Comparison of ENCODE assay signal across 11 cellular contexts in the genomic region with DNA sequence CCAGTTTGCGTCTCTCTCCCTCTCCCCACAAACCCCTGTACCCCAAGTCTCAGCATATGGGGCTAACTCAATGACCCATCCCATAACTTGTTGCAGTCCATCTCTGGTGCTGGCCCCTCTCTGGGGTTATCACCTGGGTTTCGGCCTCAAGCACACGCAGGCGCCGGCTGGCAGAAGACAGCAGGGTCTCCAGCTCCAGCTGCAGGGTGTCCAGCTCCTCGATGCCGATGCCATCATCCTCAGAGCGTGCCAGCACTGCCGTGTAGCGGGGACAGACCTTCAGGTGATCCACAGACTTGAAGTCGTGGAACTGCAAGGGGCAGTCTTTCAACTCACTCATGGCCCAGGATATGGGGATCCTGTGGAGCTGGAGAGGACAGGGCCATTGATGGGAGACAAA. TPM values are rescaled to one million over a fixed set of nuclear protein-coding genes. Genes with fewer than 3 reads are reported as not detected.
DNase-seq lines count a peak whose midpoint lies in the region; ATAC-seq and TF ChIP-seq lines count a peak whose summit lies in the region.
"Had no signal": no experiment of that assay in that cellular context is flagged by ENCODE, and none has a peak within 500 bp of the region (broad histone marks: within the 10 kb centered on the region; RNA-seq: fewer than 3 reads in every experiment).

No MANE protein-coding gene starts in this region.

- TF ChIP-seq CTCF in cardiac muscle cell (IDR thresholded peaks at IDR 0.05; ENCODE audit: low read depth, low read length) (no peak), right atrium auricular region (IDR thresholded peaks at IDR 0.05) (no peak), lower lobe of right lung (IDR thresholded peaks at IDR 0.05) (no peak), type B pancreatic cell (conservative IDR thresholded peaks at IDR 0.05) (no peak), brain microvascular endothelial cell (IDR thresholded peaks at IDR 0.05; ENCODE audit: low read depth, low read length, missing control alignments) (no peak)

- no peak for DNase-seq in cardiac muscle cell (ENCODE audit: low read depth in 1 of 2, low spot score in 1 of 2)
- no peak for DNase-seq in right atrium auricular region (ENCODE audit: low spot score)
- DNase-seq in lower lobe of right lung, result no peak
- DNase-seq in type B pancreatic cell (ENCODE audit: extremely low spot score, unreplicated experiment), result no peak
- DNase-seq in glomerular visceral epithelial cell (ENCODE audit: extremely low spot score), result no peak
- no peak for DNase-seq in 8988T
- DNase-seq in brain microvascular endothelial cell, result no peak
- DNase-seq: Caco-2, head of caudate nucleus, NCI-H1092 treated with DMSO at 0.1 percent for 48 hours had no signal

- H3K9me3 ChIP-seq in cardiac muscle cell (ENCODE audit: low read depth) (no peaks in the 10 kb centered on the region), right atrium auricular region (no peaks in the 10 kb centered on the region), lower lobe of right lung (no peaks in the 10 kb centered on the region)
- H3K9me3 ChIP-seq: Caco-2 had no signal

- H3K4me1 ChIP-seq in cardiac muscle cell (ENCODE audit: low read depth) (peaks cover 13% of the 10 kb centered on the region), right atrium auricular region (peaks cover 0 to 32% of the 10 kb centered on the region in 2 donors), lower lobe of right lung (peaks cover 40% of the 10 kb centered on the region)

- ATAC-seq in activated T-helper 17 cell treated with anti-CD3 and anti-CD28 coated beads, Interleukin-2, amount 50 U/mL, for 72 hours (replicated peaks), result no peak
- no peak for ATAC-seq in lower lobe of right lung

- H3K36me3 Mint-ChIP-seq in activated T-helper 17 cell treated with anti-CD3 and anti-CD28 coated beads, Interleukin-2, amount 50 U/mL, for 72 hours (ENCODE audit: low read depth), result peaks cover 97% of the 10 kb centered on the region
- peaks cover 28% of the 10 kb centered on the region for H3K36me3 Mint-ChIP-seq in type B pancreatic cell

- H3K4me3 Mint-ChIP-seq in activated T-helper 17 cell treated with anti-CD3 and anti-CD28 coated beads, Interleukin-2, amount 50 U/mL, for 72 hours, result peak overlapping the region; percentile 94
- H3K4me3 Mint-ChIP-seq in type B pancreatic cell, result peak overlapping the region; percentile 98

- no peaks in the 10 kb centered on the region for H3K27me3 Mint-ChIP-seq in activated T-helper 17 cell treated with anti-CD3 and anti-CD28 coated beads, Interleukin-2, amount 50 U/mL, for 72 hours
- H3K27me3 Mint-ChIP-seq in type B pancreatic cell, result no peaks in the 10 kb centered on the region

- H3K27ac ChIP-seq in cardiac muscle cell (peak overlapping the region; percentile 100), right atrium auricular region (no peak overlapping the region), lower lobe of right lung (peak overlapping the region; percentile 99), brain microvascular endothelial cell (no peak overlapping the region)

- H3K4me1 Mint-ChIP-seq in activated T-helper 17 cell treated with anti-CD3 and anti-CD28 coated beads, Interleukin-2, amount 50 U/mL, for 72 hours, result peaks cover 43% of the 10 kb centered on the region
- H3K4me1 Mint-ChIP-seq in type B pancreatic cell (ENCODE audit: unreplicated experiment), result peaks cover 14% of the 10 kb centered on the region

- H3K9me3 Mint-ChIP-seq in activated T-helper 17 cell treated with anti-CD3 and anti-CD28 coated beads, Interleukin-2, amount 50 U/mL, for 72 hours, result no peaks in the 10 kb centered on the region
- no peaks in the 10 kb centered on the region for H3K9me3 Mint-ChIP-seq in type B pancreatic cell

- H3K36me3 ChIP-seq in cardiac muscle cell, result peaks cover 3% of the 10 kb centered on the region
- H3K36me3 ChIP-seq in right atrium auricular region, result peaks cover 37% of the 10 kb centered on the region
- peaks cover 71% of the 10 kb centered on the region for H3K36me3 ChIP-seq in lower lobe of right lung
- H3K36me3 ChIP-seq in brain microvascular endothelial cell (replicated peaks), result peaks cover 32% of the 10 kb centered on the region

- intact Hi-C loops in lower lobe of right lung (cut with DNase I), result no loop called here

- in situ Hi-C loops in brain microvascular endothelial cell (cut with HindIII; ENCODE audit: low pct_ligation_motif_present, low sequenced_read_pairs), result no loop called here

- H3K27ac Mint-ChIP-seq in activated T-helper 17 cell treated with anti-CD3 and anti-CD28 coated beads, Interleukin-2, amount 50 U/mL, for 72 hours, result peak overlapping the region; percentile 70
- no peak overlapping the region for H3K27ac Mint-ChIP-seq in type B pancreatic cell

- H3K27me3 ChIP-seq in cardiac muscle cell (no peaks in the 10 kb centered on the region), right atrium auricular region (no peaks in the 10 kb centered on the region), lower lobe of right lung (ENCODE audit: low read depth) (no peaks in the 10 kb centered on the region), brain microvascular endothelial cell (replicated peaks) (no peaks in the 10 kb centered on the region)

- no peak overlapping the region for H3K4me3 ChIP-seq in cardiac muscle cell
- H3K4me3 ChIP-seq in right atrium auricular region, result no peak overlapping the region
- peak overlapping the region; percentile 100 for H3K4me3 ChIP-seq in lower lobe of right lung
- no peak overlapping the region for H3K4me3 ChIP-seq in brain microvascular endothelial cell (ENCODE audit: low read depth, low read length)

RNA-seq across cellular contexts. Expression of gene TADA3, which starts 1.1 kb away (rescaled TPM):
- total RNA-seq in cardiac muscle cell (137 and 141 TPM in 2 replicates), right atrium auricular region (10 to 100 TPM; 43.6 to 57.3 TPM), lower lobe of right lung (53.8 TPM), type B pancreatic cell (ENCODE audit: low replicate concordance) (48.4 and 54.3 TPM in 2 replicates)
- polyA plus RNA-seq in cardiac muscle cell, result 91.3 and 97.2 TPM in 2 replicates
- 10 to 100 TPM; 77.8 to 81.9 TPM for total RNA-seq in activated T-helper 17 cell treated with anti-CD3 and anti-CD28 coated beads, Interleukin-2, amount 50 U/mL, for 72 hours

RNA-seq across cellular contexts. Expression of gene ARPC4, which starts 1.8 kb away (rescaled TPM):
- total RNA-seq in cardiac muscle cell (114 and 136 TPM in 2 replicates), right atrium auricular region (10 to 100 TPM; 69.0 to 89.6 TPM), lower lobe of right lung (170 TPM), type B pancreatic cell (ENCODE audit: low replicate concordance) (131 and 151 TPM in 2 replicates)
- polyA plus RNA-seq in cardiac muscle cell, result 111 and 138 TPM in 2 replicates
- 100 to 1,000 TPM; 159 to 291 TPM for total RNA-seq in activated T-helper 17 cell treated with anti-CD3 and anti-CD28 coated beads, Interleukin-2, amount 50 U/mL, for 72 hours

RNA-seq across cellular contexts. Expression of gene TTLL3, which starts 18.9 kb away (rescaled TPM):
- 20.1 and 59.6 TPM in 2 replicates for total RNA-seq in cardiac muscle cell
- polyA plus RNA-seq in cardiac muscle cell, result 29.4 and 38.8 TPM in 2 replicates
- total RNA-seq in right atrium auricular region, result 10 to 100 TPM; 12.2 to 13.1 TPM
- total RNA-seq in activated T-helper 17 cell treated with anti-CD3 and anti-CD28 coated beads, Interleukin-2, amount 50 U/mL, for 72 hours, result 100 to 1,000 TPM in 1 of 2 donors, 10 to 100 TPM in 1; 55.9 to 123 TPM
- total RNA-seq in lower lobe of right lung, result 50.0 TPM
- total RNA-seq in type B pancreatic cell (ENCODE audit: low replicate concordance), result 25.8 and 42.2 TPM in 2 replicates

RNA-seq across cellular contexts. Expression of gene CAMK1, which starts 21.4 kb away (rescaled TPM):
- total RNA-seq in cardiac muscle cell (23.7 and 24.6 TPM in 2 replicates), right atrium auricular region (10 to 100 TPM; 16.4 to 40.2 TPM), lower lobe of right lung (30.8 TPM), type B pancreatic cell (ENCODE audit: low replicate concordance) (2.7 and 9.1 TPM in 2 replicates)
- 20.4 and 29.1 TPM in 2 replicates for polyA plus RNA-seq in cardiac muscle cell
- total RNA-seq in activated T-helper 17 cell treated with anti-CD3 and anti-CD28 coated beads, Interleukin-2, amount 50 U/mL, for 72 hours, result 10 to 100 TPM; 23.9 to 75.4 TPM

RNA-seq across cellular contexts. Expression of gene OGG1, which starts 41.4 kb away (rescaled TPM):
- total RNA-seq in cardiac muscle cell (30.7 and 32.1 TPM in 2 replicates), right atrium auricular region (10 to 100 TPM; 10.8 to 12.2 TPM), lower lobe of right lung (21.5 TPM), type B pancreatic cell (ENCODE audit: low replicate concordance) (22.8 and 40.4 TPM in 2 replicates)
- polyA plus RNA-seq in cardiac muscle cell, result 34.5 and 45.9 TPM in 2 replicates
- 10 to 100 TPM; 37.4 to 52.3 TPM for total RNA-seq in activated T-helper 17 cell treated with anti-CD3 and anti-CD28 coated beads, Interleukin-2, amount 50 U/mL, for 72 hours

Comparison
In these comparisons a context has a peak if more than half of its experiments do, and no peak if none do; other contexts are left out.
1. H3K27ac ChIP-seq: peak in cardiac muscle cell (single experiment) and lower lobe of right lung (single experiment); none in right atrium auricular region (0 of 2) and brain microvascular endothelial cell (single experiment).